8 cellular contexts compared by ENCODE assay signal in genomic region chr17:28405632-28406477, GRCh38. TPM values are rescaled to one million over a fixed set of nuclear protein-coding genes. Genes with fewer than 3 reads are reported as not detected.
DNase-seq lines count a peak whose midpoint lies in the region; ATAC-seq and TF ChIP-seq lines count a peak whose summit lies in the region.

Gene SLC46A1 (minus strand): TSS chr17:28406212. CDS start chr17:28406114, 98 bp downstream.

- under 1% methylated on average over 22 of the region's 70 CpGs for WGBS in right lobe of liver (ENCODE audit: insufficient coverage, low coverage, low lambda C conversion rate, missing lambda C conversion rate)

- H3K36me3 Mint-ChIP-seq in activated B cell treated with CpG ODN at 0.5 μM for 24 hours (ENCODE audit: low read depth): no peaks in the 10 kb centered on the region
- H3K36me3 Mint-ChIP-seq in dendritic cell treated with granulocyte-macrophage colony-stimulating factor and Interleukin-4, amounts not matched to agents 40 ng/mL and 50 ng/mL, for 4 days (ENCODE audit: low read depth): peaks cover 34% of the 10 kb centered on the region

- H3K27ac ChIP-seq in right lobe of liver: peak within 1 kb of the TSS; percentile 34 to 81 (median 37)

- no peak for TF ChIP-seq CTCF in activated B cell treated with CpG ODN at 0.5 μM for 24 hours (IDR thresholded peaks at IDR 0.05)
- TF ChIP-seq CTCF in right lobe of liver (IDR thresholded peaks at IDR 0.05): peak in 1 of 4 donors; percentile 3

- peak within 1 kb of the TSS; percentile 83 for H3K4me3 Mint-ChIP-seq in activated B cell treated with CpG ODN at 0.5 μM for 24 hours
- peak within 1 kb of the TSS; percentile 86 for H3K4me3 Mint-ChIP-seq in dendritic cell treated with granulocyte-macrophage colony-stimulating factor and Interleukin-4, amounts not matched to agents 40 ng/mL and 50 ng/mL, for 4 days

- H3K27ac Mint-ChIP-seq in activated B cell treated with CpG ODN at 0.5 μM for 24 hours: peak within 1 kb of the TSS; percentile 41
- H3K27ac Mint-ChIP-seq in dendritic cell treated with granulocyte-macrophage colony-stimulating factor and Interleukin-4, amounts not matched to agents 40 ng/mL and 50 ng/mL, for 4 days: peak within 1 kb of the TSS; percentile 74

- H3K4me1 Mint-ChIP-seq in activated B cell treated with CpG ODN at 0.5 μM for 24 hours: peaks cover 8% of the 10 kb centered on the region
- H3K4me1 Mint-ChIP-seq in dendritic cell treated with granulocyte-macrophage colony-stimulating factor and Interleukin-4, amounts not matched to agents 40 ng/mL and 50 ng/mL, for 4 days (ENCODE audit: low read depth): peaks cover 57% of the 10 kb centered on the region

- no peaks in the 10 kb centered on the region for H3K9me3 ChIP-seq in right lobe of liver

- ATAC-seq in GM21717 (IDR thresholded peaks at IDR 0.05; ENCODE audit: unreplicated experiment) (peak; percentile 58), activated B cell treated with CpG ODN at 0.5 μM for 24 hours (ENCODE audit: low read depth) (peak; percentile 88), right lobe of liver (peak; percentile 73 to 80 (median 77))

- peaks cover 0 to 25% (median 9%) of the 10 kb centered on the region in 4 donors for H3K4me1 ChIP-seq in right lobe of liver

- CTCF ChIA-PET in activated B cell treated with CpG ODN at 0.5 μM for 24 hours (lab: Charles Lee): interaction anchor here (5.1 kb wide), 1 partner anchor 11 kb away, joined by 26 read pairs; no protein-coding TSS in a partner anchor

- no peaks in the 10 kb centered on the region for H3K9me3 Mint-ChIP-seq in activated B cell treated with CpG ODN at 0.5 μM for 24 hours
- H3K9me3 Mint-ChIP-seq in dendritic cell treated with granulocyte-macrophage colony-stimulating factor and Interleukin-4, amounts not matched to agents 40 ng/mL and 50 ng/mL, for 4 days: no peaks in the 10 kb centered on the region

- intact Hi-C loops in activated B cell treated with CpG ODN at 0.5 μM for 24 hours (cut with micrococcal nuclease) (loop anchor here (1.0 kb wide), 3 partner anchors 11 to 71 kb away; partner anchors contain the start of genes IFT20, SARM1 and TNFAIP1), right lobe of liver (cut with DNase I) (no loop called here)
- intact Hi-C loops in dendritic cell treated with granulocyte-macrophage colony-stimulating factor and Interleukin-4, amounts not matched to agents 40 ng/mL and 50 ng/mL, for 4 days (cut with micrococcal nuclease): loop anchor here (10.0 kb wide), 1 partner anchor 171 kb away; no protein-coding TSS in a partner anchor

- peak; percentile 52 for TF ChIP-seq POLR2A in right lobe of liver (IDR thresholded peaks at IDR 0.05)

- H3K36me3 ChIP-seq in right lobe of liver: peaks cover 0 to 26% (median 7%) of the 10 kb centered on the region in 4 donors

- no peaks in the 10 kb centered on the region for H3K27me3 ChIP-seq in right lobe of liver

- peak within 1 kb of the TSS; percentile 83 to 94 (median 93) for H3K4me3 ChIP-seq in right lobe of liver

- H3K27me3 Mint-ChIP-seq in activated B cell treated with CpG ODN at 0.5 μM for 24 hours: peaks cover 4% of the 10 kb centered on the region
- H3K27me3 Mint-ChIP-seq in dendritic cell treated with granulocyte-macrophage colony-stimulating factor and Interleukin-4, amounts not matched to agents 40 ng/mL and 50 ng/mL, for 4 days: peaks cover 7% of the 10 kb centered on the region

- POLR2A ChIA-PET in activated B cell treated with CpG ODN at 0.5 μM for 24 hours (lab: Charles Lee): interaction anchor here (1.0 kb wide), 1 partner anchor 11 kb away, joined by 3 read pairs; no protein-coding TSS in a partner anchor

- DNase-seq in COLO829 (ENCODE audit: low spot score) (peak; percentile 43), NCI-H1417 treated with DMSO at 0.1 percent for 48 hours (lab: John Stamatoyannopoulos, UW) (peak; percentile 35), activated B cell treated with CpG ODN at 0.5 μM for 24 hours (peak; percentile 52), right lobe of liver (peak; percentile 73 to 84 (median 79)), DMS153 (lab: John Stamatoyannopoulos, UW) (no peak)
- DNase-seq in stimulated activated CD4-positive, alpha-beta T cell treated with anti-CD3 and anti-CD28 coated beads, TNF-alpha, amount 100 ng/mL, for 24 hours (ENCODE audit: low read depth in 3 of 3): peak; percentile 26 to 72 (median 43)

RNA-seq across cellular contexts. Expression of gene SLC46A1, which starts in this region (rescaled TPM):
- total RNA-seq in activated B cell treated with CpG ODN at 0.5 μM for 24 hours: 1.5 and 2.1 TPM in 2 replicates
- total RNA-seq in right lobe of liver: 10 to 100 TPM; 22.1 to 44.6 (median 32.1) TPM

Comparison
In these comparisons a context has a peak if more than half of its experiments do, and no peak if none do; other contexts are left out.
1. intact Hi-C loops: an anchor here in activated B cell treated with CpG ODN at 0.5 μM for 24 hours (1.0 kb wide) and dendritic cell treated with granulocyte-macrophage colony-stimulating factor and Interleukin-4, amounts not matched to agents 40 ng/mL and 50 ng/mL, for 4 days (10.0 kb wide); none called in right lobe of liver.